2 cellular contexts compared by ENCODE assay signal in genomic region chr16:67087291-67087690, GRCh38.
A peak's percentile ranks its signal among the peaks of the same experiment; 100 is the strongest.
TF ChIP-seq lines count a peak whose summit lies in the region.

No MANE protein-coding gene starts in this region.

TF ChIP-seq in HepG2, 621 proteins besides CTCF, POLR2A, EP300 and RAD21:
- no peak for TF ChIP-seq SRSF1 (optimal IDR thresholded peaks at IDR 0.05; ENCODE audit: low read depth, low read length)
- TF ChIP-seq SP4 (CRISPR knock-in tag; IDR thresholded peaks at IDR 0.05), result no peak
- TF ChIP-seq ZNF121 (CRISPR knock-in tag; IDR thresholded peaks at IDR 0.05), result peak; percentile 95
- TF ChIP-seq CCAR2 (optimal IDR thresholded peaks at IDR 0.05; ENCODE audit: low read depth, low read length), result no peak

TF ChIP-seq in K562, 482 proteins besides CTCF, POLR2A, EP300 and RAD21:
- peak; percentile 51 for TF ChIP-seq ZNF121 (CRISPR knock-in tag; conservative IDR thresholded peaks at IDR 0.05)
- TF ChIP-seq NCOR1 (IDR thresholded peaks at IDR 0.05), result no peak
